1 cellular context compared by ENCODE assay signal in genomic region chr12:83172441-83172840, GRCh38.
TF ChIP-seq lines count a peak whose summit lies in the region.

No MANE protein-coding gene starts in this region.

TF ChIP-seq in K562, 482 proteins besides CTCF, POLR2A, EP300 and RAD21 (continued from another document and continues in another):
- no peak for TF ChIP-seq HES1 (IDR thresholded peaks at IDR 0.05; ENCODE audit: low read depth)
- no peak for TF ChIP-seq CBX3 (IDR thresholded peaks at IDR 0.05; ENCODE audit: borderline replicate concordance in 1 of 2, low read length in 2 of 2)
- no peak for TF ChIP-seq ZNF280A (IDR thresholded peaks at IDR 0.05; ENCODE audit: low read depth, partially characterized antibody)
- peak; percentile 63 for TF ChIP-seq ZNF316 (IDR thresholded peaks at IDR 0.05)
- no peak for TF ChIP-seq ZNF174 (CRISPR knock-in tag; IDR thresholded peaks at IDR 0.05)
- TF ChIP-seq FOS (IDR thresholded peaks at IDR 0.05; ENCODE audit: extremely low read depth, insufficient read length): no peak
- no peak for TF ChIP-seq TSHZ1 (CRISPR knock-in tag; IDR thresholded peaks at IDR 0.05)
- TF ChIP-seq SIRT6 (IDR thresholded peaks at IDR 0.05; ENCODE audit: low read depth, low read length): no peak
- no peak for TF ChIP-seq ZNF212 (CRISPR knock-in tag; IDR thresholded peaks at IDR 0.05)
- peak in 1 of 2 experiments; percentile 28; a peak in 1 of 4 replicates for TF ChIP-seq KDM1A (IDR thresholded peaks at IDR 0.05)
- TF ChIP-seq CEBPG (CRISPR knock-in tag; IDR thresholded peaks at IDR 0.05): peak; percentile 40; the same call in 1 of the 2 replicates
- TF ChIP-seq CEBPG (tag; conservative IDR thresholded peaks at IDR 0.05 in 1 of 2, IDR thresholded peaks at IDR 0.05 in 1 of 2): no peak
- no peak for TF ChIP-seq RBM34 (IDR thresholded peaks at IDR 0.05; ENCODE audit: borderline replicate concordance, insufficient read depth, low read length)
- TF ChIP-seq ZNF766 (CRISPR knock-in tag; conservative IDR thresholded peaks at IDR 0.05): no peak
- TF ChIP-seq JUND (IDR thresholded peaks at IDR 0.05; ENCODE audit: borderline replicate concordance, low read depth, low read length): peak; percentile 24; the same call in 1 of the 2 replicates
- TF ChIP-seq JUND (tag; IDR thresholded peaks at IDR 0.05; ENCODE audit: borderline replicate concordance, low read depth, low read length): no peak
- TF ChIP-seq TEAD2 (tag; IDR thresholded peaks at IDR 0.05): no peak
- no peak for TF ChIP-seq BRCA1 (IDR thresholded peaks at IDR 0.05)
- no peak for TF ChIP-seq BRCA1 (CRISPR knock-in tag; IDR thresholded peaks at IDR 0.05)
- no peak for TF ChIP-seq ZNF140 (CRISPR knock-in tag; IDR thresholded peaks at IDR 0.05)
- no peak for TF ChIP-seq ZNF512 (tag; IDR thresholded peaks at IDR 0.05)
- TF ChIP-seq ZFP1 (CRISPR knock-in tag; IDR thresholded peaks at IDR 0.05): no peak
- TF ChIP-seq CXXC5 (CRISPR knock-in tag; IDR thresholded peaks at IDR 0.05): no peak
- no peak for TF ChIP-seq KDM5B (IDR thresholded peaks at IDR 0.05; ENCODE audit: insufficient replicate concordance, low read depth, low read length)
- peak; percentile 70 for TF ChIP-seq CBFA2T3 (IDR thresholded peaks at IDR 0.05)
- TF ChIP-seq ZNF324 (CRISPR knock-in tag; IDR thresholded peaks at IDR 0.05): no peak
- TF ChIP-seq CUX1 (CRISPR knock-in tag; IDR thresholded peaks at IDR 0.05): no peak
- no peak for TF ChIP-seq THRAP3 (IDR thresholded peaks at IDR 0.05; ENCODE audit: borderline replicate concordance)
- TF ChIP-seq ZFP91 (CRISPR knock-in tag; IDR thresholded peaks at IDR 0.05): no peak
- TF ChIP-seq ZFX (CRISPR knock-in tag; IDR thresholded peaks at IDR 0.05): no peak
- no peak for TF ChIP-seq DACH1 (IDR thresholded peaks at IDR 0.05; ENCODE audit: partially characterized antibody)
- TF ChIP-seq THAP12 (CRISPR knock-in tag; IDR thresholded peaks at IDR 0.05): no peak
- no peak for TF ChIP-seq MCM5 (IDR thresholded peaks at IDR 0.05; ENCODE audit: low read depth)
- TF ChIP-seq NFIC (IDR thresholded peaks at IDR 0.05): 0 out of 2 replicates have a peak, but pooled peaks have one; percentile 5
- TF ChIP-seq TCF3 (CRISPR knock-in tag; IDR thresholded peaks at IDR 0.05): peak; percentile 41; the same call in 1 of the 2 replicates
- no peak for TF ChIP-seq HCFC1 (IDR thresholded peaks at IDR 0.05; ENCODE audit: low read depth, low read length)
- TF ChIP-seq GATAD2B (IDR thresholded peaks at IDR 0.05; ENCODE audit: borderline replicate concordance): no peak
- TF ChIP-seq CHCHD3 (CRISPR knock-in tag; IDR thresholded peaks at IDR 0.05): no peak
- no peak for TF ChIP-seq NFE2L1 (tag; IDR thresholded peaks at IDR 0.05; ENCODE audit: borderline replicate concordance, low read depth)
- TF ChIP-seq ZZZ3 (IDR thresholded peaks at IDR 0.05): no peak
- no peak for TF ChIP-seq SAP30 (IDR thresholded peaks at IDR 0.05; ENCODE audit: borderline replicate concordance, insufficient read depth, low read depth, low read length, poor library complexity, severe bottlenecking)
- TF ChIP-seq SPI1 (IDR thresholded peaks at IDR 0.05; ENCODE audit: borderline replicate concordance, low read depth, low read length): no peak
- no peak for TF ChIP-seq BHLHE40 (IDR thresholded peaks at IDR 0.05; ENCODE audit: low read length)
- TF ChIP-seq TSC22D4 (tag; IDR thresholded peaks at IDR 0.05): no peak
- TF ChIP-seq MLX (CRISPR knock-in tag; conservative IDR thresholded peaks at IDR 0.05): no peak
- no peak for TF ChIP-seq ZNF124 (CRISPR knock-in tag; IDR thresholded peaks at IDR 0.05)
- TF ChIP-seq TAL1 (IDR thresholded peaks at IDR 0.05): peak; percentile 49
- TF ChIP-seq YBX1 (IDR thresholded peaks at IDR 0.05): no peak
- TF ChIP-seq TEAD4 (IDR thresholded peaks at IDR 0.05; ENCODE audit: low read length): peak; percentile 65; the same call in 1 of the 2 replicates
- TF ChIP-seq TEAD4 (CRISPR knock-in tag; IDR thresholded peaks at IDR 0.05; ENCODE audit: borderline replicate concordance): no peak
- TF ChIP-seq HMBOX1 (IDR thresholded peaks at IDR 0.05): no peak
- 0 out of 4 replicates have a peak, but pooled peaks of 1 of the 2 experiments have one; percentile 23 for TF ChIP-seq HDAC1 (IDR thresholded peaks at IDR 0.05)
